In the genomic region with DNA sequence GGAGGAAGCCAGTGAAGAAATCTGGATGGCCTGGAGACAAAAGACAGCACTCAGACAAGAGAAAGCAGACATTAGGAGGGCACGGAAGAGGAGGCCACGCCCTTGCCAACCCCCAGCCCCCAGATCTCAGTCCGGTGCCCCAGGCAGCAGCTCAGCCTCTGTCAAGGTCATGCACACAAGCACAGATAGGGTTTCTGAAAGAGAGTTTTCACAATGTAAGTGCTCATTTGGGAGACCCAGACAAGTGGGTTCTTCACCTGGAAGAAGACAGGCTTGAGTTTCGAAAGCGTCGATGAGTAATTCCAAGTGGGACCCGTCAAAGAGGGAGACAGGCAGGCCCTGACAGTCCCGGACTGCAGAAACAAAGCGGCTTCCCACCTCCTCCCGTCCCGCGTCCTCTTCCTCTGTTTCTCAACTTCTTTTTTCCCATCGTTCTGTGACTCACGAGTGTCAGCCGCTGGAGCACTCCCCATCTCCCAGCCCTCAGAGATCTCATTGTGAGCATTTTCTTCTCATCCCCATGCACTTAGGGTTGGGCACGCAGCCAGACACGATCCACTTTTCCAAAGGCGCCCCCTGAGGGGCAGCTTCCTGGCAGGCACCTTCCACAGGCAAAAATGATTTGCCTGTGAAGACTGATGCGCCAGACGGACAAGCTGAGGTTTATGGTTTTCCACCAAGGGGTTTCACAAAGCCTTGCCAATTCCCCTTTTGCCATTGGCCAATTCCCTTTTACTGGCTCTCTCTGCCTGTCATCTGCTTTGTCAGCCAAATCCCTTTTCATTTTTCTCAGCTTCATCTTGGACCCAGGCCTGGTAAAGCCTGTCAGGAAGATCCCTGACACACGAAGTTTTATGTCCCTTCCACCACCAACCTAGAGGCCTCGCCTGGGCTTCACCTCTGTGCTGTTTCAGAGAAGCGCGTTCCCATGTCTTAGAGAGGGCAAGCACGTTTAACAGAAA, we compare ENCODE assay signal across 10 cellular contexts.
A peak's percentile ranks its signal among the peaks of the same experiment; 100 is the strongest.
DNase-seq lines count a peak whose midpoint lies in the region; ATAC-seq, FAIRE-seq and TF ChIP-seq lines count a peak whose summit lies in the region.
"Had no signal": no experiment of that assay in that cellular context is flagged by ENCODE, and none has a peak within 500 bp of the region (broad histone marks: within the 10 kb centered on the region; RNA-seq: fewer than 3 reads in every experiment).

No MANE protein-coding gene starts in this region.

- H3K4me2 ChIP-seq in fibroblast of lung (ENCODE audit: extremely low read depth, insufficient read depth, low read length) = peak overlapping the region; percentile 57

- FAIRE-seq in GM18507 (lab: Jason Lieb, UNC) (peak; percentile 47), GM12892 (lab: Jason Lieb, UNC) (no peak)
- FAIRE-seq: pancreas had no signal

- in situ Hi-C loops in gastrocnemius medialis (cut with MboI; ENCODE audit: low sequenced_read_pairs in 4 of 4) = no loop called here

- no peak overlapping the region for H3K27ac ChIP-seq in fibroblast of lung (ENCODE audit: insufficient read depth, low read length)
- H3K27ac ChIP-seq in gastrocnemius medialis = peak overlapping the region; percentile 26 to 53 (median 38)
- H3K27ac ChIP-seq: pancreas had no signal

- no peaks in the 10 kb centered on the region for H3K36me3 ChIP-seq in fibroblast of lung (ENCODE audit: control insufficient read depth, insufficient read depth, low read length)
- H3K36me3 ChIP-seq in gastrocnemius medialis = no peaks in the 10 kb centered on the region
- H3K36me3 ChIP-seq: pancreas had no signal

- no peak for DNase-seq in GM18507 (ENCODE audit: extremely low spot score, insufficient read length, low read depth)
- DNase-seq in NCI-H69 (lab: John Stamatoyannopoulos, UW) = peak; percentile 77
- peak; percentile 36 to 62 for DNase-seq in fibroblast of lung (ENCODE audit: low read depth in 2 of 2)
- peak; percentile 20 to 42 for DNase-seq in gastrocnemius medialis
- DNase-seq in GM19240 (ENCODE audit: insufficient read length, low spot score) = no peak
- no peak for DNase-seq in GM12892 (ENCODE audit: insufficient read length)
- no peak for DNase-seq in activated gamma-delta T cell (lab: John Stamatoyannopoulos, UW)
- DNase-seq: activated naive CD4-positive, alpha-beta T cell; pancreas had no signal

- H3K4me3 ChIP-seq in fibroblast of lung (replicated peaks in 1 of 4; ENCODE audit: control extremely low read depth in 1 of 4, insufficient read depth in 1 of 4, low read depth in 3 of 4, low read length in 4 of 4) (no peak overlapping the region), gastrocnemius medialis (no peak overlapping the region)
- H3K4me3 ChIP-seq: pancreas had no signal

- peak; percentile 61 to 63 for ATAC-seq in gastrocnemius medialis
- ATAC-seq in HG03469 (IDR thresholded peaks at IDR 0.05; ENCODE audit: unreplicated experiment) = no peak

- H2AFZ ChIP-seq in fibroblast of lung (ENCODE audit: low read length) = peak overlapping the region; percentile 37

- no peaks in the 10 kb centered on the region for H4K20me1 ChIP-seq in fibroblast of lung (ENCODE audit: control insufficient read depth, extremely low read depth, insufficient read depth, low read length)

- no peaks in the 10 kb centered on the region for H3K27me3 ChIP-seq in fibroblast of lung (ENCODE audit: control insufficient read depth, insufficient read depth, low read length)
- no peaks in the 10 kb centered on the region for H3K27me3 ChIP-seq in gastrocnemius medialis
- H3K27me3 ChIP-seq: pancreas had no signal

- no peak overlapping the region for H3K9ac ChIP-seq in fibroblast of lung (ENCODE audit: insufficient read depth, low read length)

- no peak for TF ChIP-seq CTCF in fibroblast of lung (conservative IDR thresholded peaks at IDR 0.05 in 1 of 2, IDR thresholded peaks at IDR 0.05 in 1 of 2; ENCODE audit: low read depth in 1 of 2, low read length in 2 of 2)
- no peak for TF ChIP-seq CTCF in gastrocnemius medialis (IDR thresholded peaks at IDR 0.05 in 4 of 5, conservative IDR thresholded peaks at IDR 0.05 in 1 of 5)

- H3K79me2 ChIP-seq in fibroblast of lung (ENCODE audit: control insufficient read depth, insufficient read depth, low read length) = no peaks in the 10 kb centered on the region

- intact Hi-C loops in gastrocnemius medialis (cut with DNase I; ENCODE audit: low total_unique reads) = no loop called here

- H3K9me3 ChIP-seq in fibroblast of lung (ENCODE audit: control insufficient read depth, insufficient read depth, low read depth, low read length) (no peaks in the 10 kb centered on the region), gastrocnemius medialis (no peaks in the 10 kb centered on the region)
- H3K9me3 ChIP-seq: pancreas had no signal

- no peak for TF ChIP-seq POLR2A in gastrocnemius medialis (IDR thresholded peaks at IDR 0.05)
- no peak for TF ChIP-seq POLR2A in GM12892 (IDR thresholded peaks at IDR 0.05; ENCODE audit: low read depth, low read length)

- peaks cover 6% of the 10 kb centered on the region for H3K4me1 ChIP-seq in fibroblast of lung (ENCODE audit: control insufficient read depth, extremely low read depth, insufficient read depth, low read length)
- H3K4me1 ChIP-seq in gastrocnemius medialis = no peaks in the 10 kb centered on the region

Comparison
In these comparisons a context has a peak if more than half of its experiments do, and no peak if none do; other contexts are left out.
1. DNase-seq: peak in NCI-H69 (single experiment), fibroblast of lung (2 of 2) and gastrocnemius medialis (2 of 2); none in GM18507 (single experiment), GM19240 (single experiment), GM12892 (single experiment) and activated gamma-delta T cell (single experiment).